In the genomic region with DNA sequence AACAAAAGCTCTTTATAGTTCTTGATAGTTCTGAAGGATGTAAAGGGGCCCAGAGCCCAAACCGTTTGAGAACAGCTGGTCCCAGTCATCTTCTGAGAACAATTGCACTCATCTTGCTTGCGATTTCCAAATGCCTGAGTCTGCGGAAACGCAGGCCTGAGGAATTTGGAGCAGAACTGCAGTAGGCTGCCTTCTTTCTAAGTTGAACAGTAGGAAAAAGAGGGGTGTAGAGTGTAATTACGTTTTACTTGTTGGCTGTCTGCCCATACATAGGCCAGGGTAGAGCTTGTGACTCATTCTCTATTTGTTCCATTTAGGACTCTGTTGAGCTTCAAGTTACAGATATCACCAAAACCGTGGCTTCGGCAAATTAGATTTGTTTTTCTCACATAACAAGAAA, we compare ENCODE assay signal across 13 cellular contexts. TPM values are rescaled to one million over a fixed set of nuclear protein-coding genes. Genes with fewer than 3 reads are reported as not detected.
DNase-seq lines count a peak whose midpoint lies in the region; ATAC-seq and TF ChIP-seq lines count a peak whose summit lies in the region.
"Had no signal": no experiment of that assay in that cellular context is flagged by ENCODE, and none has a peak within 500 bp of the region (broad histone marks: within the 10 kb centered on the region; RNA-seq: fewer than 3 reads in every experiment).

No MANE protein-coding gene starts in this region.

- TF ChIP-seq CTCF in right atrium auricular region (IDR thresholded peaks at IDR 0.05) = no peak
- no peak for TF ChIP-seq CTCF in mammary epithelial cell (conservative IDR thresholded peaks at IDR 0.05 in 1 of 2, IDR thresholded peaks at IDR 0.05 in 1 of 2; ENCODE audit: extremely low read depth in 1 of 2, insufficient read depth in 1 of 2, low read depth in 1 of 2, low read length in 2 of 2)
- TF ChIP-seq CTCF in left lung (IDR thresholded peaks at IDR 0.05) = no peak

- no peak overlapping the region for H3K27ac ChIP-seq in right atrium auricular region
- H3K27ac ChIP-seq in mammary epithelial cell (ENCODE audit: insufficient read depth, low read depth, low read length) = no peak overlapping the region
- peak overlapping the region in 1 of 2 donors; percentile 47 for H3K27ac ChIP-seq in left lung
- H3K27ac ChIP-seq: esophagus muscularis mucosa, SJSA1 had no signal

- ATAC-seq in Right ventricle myocardium superior (ENCODE audit: poor library complexity) (peak; percentile 89), left lung (peak; percentile 77), HG02852 (IDR thresholded peaks at IDR 0.05; ENCODE audit: unreplicated experiment) (no peak), HG03135 (IDR thresholded peaks at IDR 0.05; ENCODE audit: unreplicated experiment) (no peak)

- no peak overlapping the region for H3K4me3 ChIP-seq in right atrium auricular region
- H3K4me3 ChIP-seq in mammary epithelial cell (replicated peaks in 1 of 3; ENCODE audit: insufficient read depth in 1 of 3, low read depth in 2 of 3, low read length in 3 of 3) = no peak overlapping the region
- H3K4me3 ChIP-seq in left lung = no peak overlapping the region
- H3K4me3 ChIP-seq: esophagus muscularis mucosa, SJSA1 had no signal

- H3K9me3 ChIP-seq in right atrium auricular region (no peaks in the 10 kb centered on the region), mammary epithelial cell (replicated peaks; ENCODE audit: insufficient read depth, low read length) (no peaks in the 10 kb centered on the region), left lung (peaks cover 0 to 6% of the 10 kb centered on the region in 2 donors)
- H3K9me3 ChIP-seq: SJSA1 had no signal

- H3K27me3 ChIP-seq in right atrium auricular region (no peaks in the 10 kb centered on the region), mammary epithelial cell (ENCODE audit: insufficient read depth, low read length) (no peaks in the 10 kb centered on the region), left lung (no peaks in the 10 kb centered on the region)
- H3K27me3 ChIP-seq: esophagus muscularis mucosa, SJSA1 had no signal

- 65% methylated on average over 7 of the region's 7 CpGs for WGBS in mammary epithelial cell (ENCODE audit: low coverage, missing lambda C conversion rate)

- no peaks in the 10 kb centered on the region for H3K79me2 ChIP-seq in mammary epithelial cell (ENCODE audit: insufficient read depth, low read length)

- intact Hi-C loops in Right ventricle myocardium superior (cut with DNase I) (no loop called here), mammary epithelial cell (cut with micrococcal nuclease) (no loop called here), left lung (cut with DNase I) (no loop called here)

- H3K4me1 ChIP-seq in right atrium auricular region (no peaks in the 10 kb centered on the region), mammary epithelial cell (ENCODE audit: insufficient read depth, low read length) (no peaks in the 10 kb centered on the region), left lung (peaks cover 0 to 4% of the 10 kb centered on the region in 2 donors)
- H3K4me1 ChIP-seq: SJSA1 had no signal

- no peak overlapping the region for H3K9ac ChIP-seq in mammary epithelial cell (ENCODE audit: insufficient read depth, low read length)

- no TSS peak for BruUV-seq in mammary epithelial cell (replicated peaks; lab: Mats Ljungman, UMichigan)

- DNase-seq in Right ventricle myocardium superior (peak; percentile 43), right atrium auricular region (ENCODE audit: low spot score) (no peak), mammary epithelial cell (peak; percentile 22), left lung (no peak), NCI-H345 (lab: John Stamatoyannopoulos, UW) (no peak)
- DNase-seq in effector CD8-positive, alpha-beta T cell (lab: John Stamatoyannopoulos, UW) = no peak
- DNase-seq: activated CD4-positive, alpha-beta memory T cell treated with anti-CD3 and anti-CD28 coated beads, Interleukin-2, amount 10 ng/mL, durations not matched to agents 7 days and 5 days; C1 segment of cervical spinal cord; NCI-H1092 had no signal

- no peaks in the 10 kb centered on the region for H4K20me1 ChIP-seq in mammary epithelial cell (ENCODE audit: insufficient read depth, low read length)

- dilution Hi-C loops in mammary epithelial cell (cut with HindIII; ENCODE audit: low sequenced_read_pairs) = no loop called here

- in situ Hi-C loops in mammary epithelial cell (cut with MboI; ENCODE audit: low sequenced_read_pairs in 2 of 2) = no loop called here

- no peak overlapping the region for H3K4me2 ChIP-seq in mammary epithelial cell (ENCODE audit: insufficient read depth, low read depth, low read length)

- H3K36me3 ChIP-seq in right atrium auricular region = no peaks in the 10 kb centered on the region
- no peaks in the 10 kb centered on the region for H3K36me3 ChIP-seq in mammary epithelial cell (ENCODE audit: insufficient read depth, low read length)
- H3K36me3 ChIP-seq in left lung = no peaks in the 10 kb centered on the region
- H3K36me3 ChIP-seq: esophagus muscularis mucosa, SJSA1 had no signal

- no peak overlapping the region for H2AFZ ChIP-seq in mammary epithelial cell (ENCODE audit: low read depth, low read length)

- CTCF ChIA-PET in mammary epithelial cell (lab: Charles Lee; ENCODE audit: low non-redundant PET) = no interaction called here

RNA-seq across cellular contexts. Expression of a gene that starts 42.0 kb away (rescaled TPM):
- 18.3 TPM for total RNA-seq in Right ventricle myocardium superior
- 10 to 100 TPM; 11.2 to 23.0 TPM for total RNA-seq in right atrium auricular region
- 10 to 100 TPM; 12.2 to 15.0 TPM for total RNA-seq in mammary epithelial cell
- 4.6 TPM for polyA plus RNA-seq in mammary epithelial cell
- polyA minus RNA-seq in mammary epithelial cell = 9.1 TPM
- total RNA-seq in left lung = 10 to 100 TPM; 17.7 to 23.8 TPM

Comparison
In these comparisons a context has a peak if more than half of its experiments do, and no peak if none do; other contexts are left out.
1. DNase-seq: peak in Right ventricle myocardium superior (single experiment) and mammary epithelial cell (single experiment); none in right atrium auricular region (single experiment), left lung (0 of 2), NCI-H345 (single experiment) and effector CD8-positive, alpha-beta T cell (single experiment).
2. ATAC-seq: peak in Right ventricle myocardium superior (single experiment) and left lung (single experiment); none in HG02852 (single experiment) and HG03135 (single experiment).